ENCODE assay signal across 3 cellular contexts in the genomic region with DNA sequence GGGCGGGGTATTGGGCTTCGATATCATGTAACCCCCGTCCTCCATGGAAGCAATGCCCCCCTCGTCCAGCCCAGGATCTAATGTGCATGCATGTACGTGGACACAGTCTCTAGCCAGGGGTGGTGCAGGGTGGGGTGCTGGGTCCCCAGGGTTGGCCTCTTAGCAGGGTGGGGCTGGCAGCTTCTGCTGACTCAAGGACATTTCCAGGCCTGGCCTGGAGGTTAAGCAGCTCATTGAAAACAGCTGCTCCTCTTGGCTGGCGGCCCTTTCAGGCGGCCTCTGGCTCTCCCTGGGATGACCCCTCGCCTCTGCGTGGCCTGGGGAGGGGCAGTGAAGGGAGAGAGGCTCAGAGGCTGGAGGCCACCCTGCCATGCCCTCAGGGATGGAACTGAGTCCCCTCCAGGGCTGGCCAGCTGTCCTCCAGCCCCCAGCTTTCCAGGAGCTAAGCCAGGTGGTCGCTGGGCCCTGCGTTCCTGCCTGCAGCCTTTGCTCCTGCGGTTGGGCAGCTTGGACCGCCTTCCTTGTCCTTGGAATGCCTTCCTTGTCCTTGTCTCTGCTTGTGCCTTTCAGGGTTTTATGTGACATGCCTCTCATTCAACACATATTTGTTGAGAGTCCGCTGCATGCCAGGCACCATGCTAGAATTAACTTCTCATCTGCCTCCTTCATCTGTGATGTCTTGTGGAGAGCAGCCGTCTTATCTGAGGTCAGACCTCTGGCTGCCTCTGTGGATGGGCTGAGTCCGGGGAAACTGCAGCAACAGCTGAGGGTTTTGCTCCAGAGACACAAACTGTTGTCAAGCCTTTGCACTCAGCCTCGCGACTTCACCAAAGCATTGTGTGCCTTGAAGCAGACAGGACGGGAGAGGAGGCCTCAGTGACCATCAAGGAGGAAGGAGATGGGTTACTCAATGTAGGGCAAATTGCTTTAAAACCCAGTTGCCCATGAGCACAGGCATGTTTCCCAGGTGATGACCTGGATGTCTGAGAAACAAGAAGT.
TF ChIP-seq lines count a peak whose summit lies in the region.

No MANE protein-coding gene starts in this region.

TF ChIP-seq in H1, 55 proteins besides CTCF, POLR2A, EP300 and RAD21 (continues in another document):
- no peak for TF ChIP-seq TAF7 (optimal IDR thresholded peaks at IDR 0.05; ENCODE audit: borderline replicate concordance, low read depth, low read length)
- TF ChIP-seq, protein P1, sequence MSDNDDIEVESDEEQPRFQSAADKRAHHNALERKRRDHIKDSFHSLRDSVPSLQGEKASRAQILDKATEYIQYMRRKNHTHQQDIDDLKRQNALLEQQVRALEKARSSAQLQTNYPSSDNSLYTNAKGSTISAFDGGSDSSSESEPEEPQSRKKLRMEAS (IDR thresholded peaks at IDR 0.05), result no peak
- no peak for TF ChIP-seq ASH2L (IDR thresholded peaks at IDR 0.05; ENCODE audit: low read length)
- no peak for TF ChIP-seq RNF2 (IDR thresholded peaks at IDR 0.05; ENCODE audit: borderline replicate concordance, low read depth, low read length, missing control alignments, poor library complexity, severe bottlenecking)
- TF ChIP-seq SIN3A (conservative IDR thresholded peaks at IDR 0.05 in 1 of 2, IDR thresholded peaks at IDR 0.05 in 1 of 2; ENCODE audit: low read depth in 1 of 2, low read length in 2 of 2), result no peak
- TF ChIP-seq SIRT6 (IDR thresholded peaks at IDR 0.05; ENCODE audit: low read length), result no peak
- no peak for TF ChIP-seq NRF1 (IDR thresholded peaks at IDR 0.05; ENCODE audit: low read depth, low read length)
- no peak for TF ChIP-seq CBX8 (IDR thresholded peaks at IDR 0.05; ENCODE audit: borderline replicate concordance, low read depth, low read length)

TF ChIP-seq in neural cell, 6 proteins besides CTCF, POLR2A, EP300 and RAD21:
- no peak for TF ChIP-seq EZH2 (IDR thresholded peaks at IDR 0.05; ENCODE audit: borderline replicate concordance, insufficient read depth, low read length, poor library complexity, severe bottlenecking)
- no peak for TF ChIP-seq POLR2AphosphoS5 (IDR thresholded peaks at IDR 0.05)
- no peak for TF ChIP-seq SMC3 (conservative IDR thresholded peaks at IDR 0.05; ENCODE audit: poor library complexity)
- TF ChIP-seq, protein P2, sequence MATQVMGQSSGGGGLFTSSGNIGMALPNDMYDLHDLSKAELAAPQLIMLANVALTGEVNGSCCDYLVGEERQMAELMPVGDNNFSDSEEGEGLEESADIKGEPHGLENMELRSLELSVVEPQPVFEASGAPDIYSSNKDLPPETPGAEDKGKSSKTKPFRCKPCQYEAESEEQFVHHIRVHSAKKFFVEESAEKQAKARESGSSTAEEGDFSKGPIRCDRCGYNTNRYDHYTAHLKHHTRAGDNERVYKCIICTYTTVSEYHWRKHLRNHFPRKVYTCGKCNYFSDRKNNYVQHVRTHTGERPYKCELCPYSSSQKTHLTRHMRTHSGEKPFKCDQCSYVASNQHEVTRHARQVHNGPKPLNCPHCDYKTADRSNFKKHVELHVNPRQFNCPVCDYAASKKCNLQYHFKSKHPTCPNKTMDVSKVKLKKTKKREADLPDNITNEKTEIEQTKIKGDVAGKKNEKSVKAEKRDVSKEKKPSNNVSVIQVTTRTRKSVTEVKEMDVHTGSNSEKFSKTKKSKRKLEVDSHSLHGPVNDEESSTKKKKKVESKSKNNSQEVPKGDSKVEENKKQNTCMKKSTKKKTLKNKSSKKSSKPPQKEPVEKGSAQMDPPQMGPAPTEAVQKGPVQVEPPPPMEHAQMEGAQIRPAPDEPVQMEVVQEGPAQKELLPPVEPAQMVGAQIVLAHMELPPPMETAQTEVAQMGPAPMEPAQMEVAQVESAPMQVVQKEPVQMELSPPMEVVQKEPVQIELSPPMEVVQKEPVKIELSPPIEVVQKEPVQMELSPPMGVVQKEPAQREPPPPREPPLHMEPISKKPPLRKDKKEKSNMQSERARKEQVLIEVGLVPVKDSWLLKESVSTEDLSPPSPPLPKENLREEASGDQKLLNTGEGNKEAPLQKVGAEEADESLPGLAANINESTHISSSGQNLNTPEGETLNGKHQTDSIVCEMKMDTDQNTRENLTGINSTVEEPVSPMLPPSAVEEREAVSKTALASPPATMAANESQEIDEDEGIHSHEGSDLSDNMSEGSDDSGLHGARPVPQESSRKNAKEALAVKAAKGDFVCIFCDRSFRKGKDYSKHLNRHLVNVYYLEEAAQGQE (IDR thresholded peaks at IDR 0.05; ENCODE audit: borderline replicate concordance), result no peak
- TF ChIP-seq TAF1 (IDR thresholded peaks at IDR 0.05; ENCODE audit: low read depth), result no peak
- TF ChIP-seq MXI1 (conservative IDR thresholded peaks at IDR 0.05; ENCODE audit: poor library complexity, severe bottlenecking), result no peak

TF ChIP-seq in GM12891, 5 proteins besides CTCF, POLR2A, EP300 and RAD21:
- TF ChIP-seq PAX5 (IDR thresholded peaks at IDR 0.05; ENCODE audit: insufficient read depth, low read length, severe bottlenecking), result no peak
- no peak for TF ChIP-seq POU2F2 (IDR thresholded peaks at IDR 0.05; ENCODE audit: low read depth, low read length)
